In genomic region chr6:14559754-14560527, GRCh38 we compare ENCODE assay signal across 25 cellular contexts.
DNase-seq lines count a peak whose midpoint lies in the region; ATAC-seq, FAIRE-seq and TF ChIP-seq lines count a peak whose summit lies in the region.
"Had no signal": no experiment of that assay in that cellular context is flagged by ENCODE, and none has a peak within 500 bp of the region (broad histone marks: within the 10 kb centered on the region; RNA-seq: fewer than 3 reads in every experiment).

No MANE protein-coding gene starts in this region.

- TF ChIP-seq RAD21 in liver (IDR thresholded peaks at IDR 0.05), result peak; percentile 63 to 64
- no peak for TF ChIP-seq RAD21 in HepG2 (CRISPR knock-in tag; IDR thresholded peaks at IDR 0.05)

- H3K4me3 Mint-ChIP-seq in activated CD4-positive, alpha-beta memory T cell treated with anti-CD3 and anti-CD28 coated beads, Interleukin-2, amount 10 ng/mL, durations not matched to agents 7 days and 5 days, result no peak overlapping the region
- H3K4me3 Mint-ChIP-seq: activated CD4-positive, alpha-beta T cell treated with anti-CD3 and anti-CD28 coated beads, Interleukin-2, amount 10 ng/mL, durations not matched to agents 7 days and 5 days had no signal

- TF ChIP-seq POLR2A in HepG2 (IDR thresholded peaks at IDR 0.05; ENCODE audit: insufficient read depth in 1 of 2, low read depth in 2 of 2, low read length in 2 of 2) (no peak), right lobe of liver (IDR thresholded peaks at IDR 0.05) (no peak)

- 43% methylated on average over 3 of the region's 3 CpGs for WGBS in liver
- 0% methylated on average over 3 of the region's 3 CpGs for WGBS in HepG2 (ENCODE audit: low lambda C conversion rate)
- 9% methylated on average over 3 of the region's 3 CpGs for WGBS in right lobe of liver (ENCODE audit: insufficient coverage, low coverage, low lambda C conversion rate, missing lambda C conversion rate)

- intact Hi-C loops in HepG2 (cut with micrococcal nuclease; ENCODE audit: unreplicated experiment), result no loop called here
- intact Hi-C loops in right lobe of liver (cut with DNase I), result no loop called here

- no peaks in the 10 kb centered on the region for H3K27me3 Mint-ChIP-seq in activated CD4-positive, alpha-beta memory T cell treated with anti-CD3 and anti-CD28 coated beads, Interleukin-2, amount 10 ng/mL, durations not matched to agents 7 days and 5 days
- H3K27me3 Mint-ChIP-seq: activated CD4-positive, alpha-beta T cell treated with anti-CD3 and anti-CD28 coated beads, Interleukin-2, amount 10 ng/mL, durations not matched to agents 7 days and 5 days had no signal

- DNase-seq in HepG2 (ENCODE audit: low spot score) (no peak), fibroblast of mammary gland (ENCODE audit: low read depth) (peak; percentile 75), right lobe of liver (no peak), cortex of kidney (lab: John Stamatoyannopoulos, UW) (no peak)
- no peak for DNase-seq in activated CD4-positive, alpha-beta memory T cell treated with anti-CD3 and anti-CD28 coated beads, Interleukin-2, amount 10 ng/mL, durations not matched to agents 7 days and 5 days
- DNase-seq in activated CD4-positive, alpha-beta T cell treated with anti-CD3 and anti-CD28 coated beads, Interleukin-2, amount 50 U/mL, for 48 hours, result no peak
- DNase-seq: activated CD4-positive, alpha-beta T cell treated with anti-CD3 and anti-CD28 coated beads, Interleukin-2, amount 10 ng/mL, durations not matched to agents 7 days and 5 days; activated CD8-positive, alpha-beta memory T cell treated with anti-CD3 and anti-CD28 coated beads, Interleukin-2, amount 50 U/mL, for 48 hours; activated effector memory CD4-positive, alpha-beta T cell treated with anti-CD3 and anti-CD28 coated beads, Interleukin-2, amount 50 U/mL, for 16 hours; brain microvascular endothelial cell; colonic mucosa; foreskin melanocyte; KG1; NCI-H1694 treated with DMSO at 0.1 percent for 48 hours; NCI-H2227 treated with DMSO at 0.1 percent for 48 hours; occipital lobe; substantia nigra; uterus had no signal

- H3K79me2 ChIP-seq in HepG2 (ENCODE audit: insufficient read depth, low read length), result no peaks in the 10 kb centered on the region

- H3K27me3 ChIP-seq in liver (ENCODE audit: control insufficient read depth in 4 of 4, insufficient read depth in 4 of 4, low read length in 3 of 4), result no peaks in the 10 kb centered on the region
- H3K27me3 ChIP-seq in HepG2 (ENCODE audit: control insufficient read depth in 1 of 2, insufficient read depth in 2 of 2, low read length in 2 of 2), result no peaks in the 10 kb centered on the region
- no peaks in the 10 kb centered on the region for H3K27me3 ChIP-seq in right lobe of liver
- H3K27me3 ChIP-seq: BLaER1 treated with 17β-estradiol and CSF1 and Interleukin-3, amounts not matched to agents 10 nM and 100 nM; brain microvascular endothelial cell; colonic mucosa; SJSA1; uterus had no signal

- no peaks in the 10 kb centered on the region for H3K36me3 ChIP-seq in liver (ENCODE audit: control insufficient read depth in 4 of 4, insufficient read depth in 3 of 4, low read depth in 1 of 4, low read length in 3 of 4)
- no peaks in the 10 kb centered on the region for H3K36me3 ChIP-seq in HepG2 (replicated peaks in 1 of 2; ENCODE audit: control insufficient read depth in 1 of 2, insufficient read depth in 2 of 2, low read length in 2 of 2)
- H3K36me3 ChIP-seq in right lobe of liver, result no peaks in the 10 kb centered on the region
- H3K36me3 ChIP-seq: BLaER1 treated with 17β-estradiol and CSF1 and Interleukin-3, amounts not matched to agents 10 nM and 100 nM; brain microvascular endothelial cell; colonic mucosa; SJSA1; uterus had no signal

- no peak for TF ChIP-seq EP300 in HepG2 (IDR thresholded peaks at IDR 0.05; ENCODE audit: low read depth in 2 of 2, low read length in 2 of 2)
- TF ChIP-seq EP300 in HepG2 (CRISPR knock-in tag; IDR thresholded peaks at IDR 0.05; ENCODE audit: borderline replicate concordance), result no peak

- peaks cover 14% of the 10 kb centered on the region for H3K9me3 Mint-ChIP-seq in activated CD4-positive, alpha-beta memory T cell treated with anti-CD3 and anti-CD28 coated beads, Interleukin-2, amount 10 ng/mL, durations not matched to agents 7 days and 5 days

- in situ Hi-C loops in HepG2 (cut with HindIII; ENCODE audit: extremely low pct_ligation_motif_present, low pct_unique_long_range_greater_than_20kb), result no loop called here

- ATAC-seq in HepG2 (no peak), right lobe of liver (peak; percentile 92 to 98 (median 96)), GM18870 (IDR thresholded peaks at IDR 0.05; ENCODE audit: unreplicated experiment) (no peak)

- H3K4me1 Mint-ChIP-seq in activated CD4-positive, alpha-beta memory T cell treated with anti-CD3 and anti-CD28 coated beads, Interleukin-2, amount 10 ng/mL, durations not matched to agents 7 days and 5 days, result no peaks in the 10 kb centered on the region
- H3K4me1 Mint-ChIP-seq: activated CD4-positive, alpha-beta T cell treated with anti-CD3 and anti-CD28 coated beads, Interleukin-2, amount 10 ng/mL, durations not matched to agents 7 days and 5 days had no signal

- POLR2A ChIA-PET in HepG2 (lab: Yijun Ruan, JAX), result no interaction called here
- POLR2A ChIA-PET in activated CD4-positive, alpha-beta memory T cell treated with anti-CD3 and anti-CD28 coated beads, Interleukin-2, amount 10 ng/mL, durations not matched to agents 7 days and 5 days (lab: Charles Lee), result no interaction called here

- BruUV-seq in HepG2 (replicated peaks; lab: Mats Ljungman, UMichigan), result no TSS peak

- H3K27ac Mint-ChIP-seq in activated CD4-positive, alpha-beta memory T cell treated with anti-CD3 and anti-CD28 coated beads, Interleukin-2, amount 10 ng/mL, durations not matched to agents 7 days and 5 days, result no peak overlapping the region
- H3K27ac Mint-ChIP-seq: activated CD4-positive, alpha-beta T cell treated with anti-CD3 and anti-CD28 coated beads, Interleukin-2, amount 10 ng/mL, durations not matched to agents 7 days and 5 days had no signal

- H3K27ac ChIP-seq in liver (ENCODE audit: low read depth in 1 of 2, low read length in 2 of 2) (no peak overlapping the region), HepG2 (ENCODE audit: extremely low read length, insufficient read depth, low read length) (no peak overlapping the region), right lobe of liver (peak overlapping the region in 1 of 3 donors; percentile 35)
- H3K27ac ChIP-seq: BLaER1 treated with 17β-estradiol and CSF1 and Interleukin-3, amounts not matched to agents 10 nM and 100 nM; brain microvascular endothelial cell; colonic mucosa; SJSA1; uterus had no signal

- CTCF ChIA-PET in HepG2 (lab: Yijun Ruan, JAX; ENCODE audit: low intra/inter-chr PET ratio, low total read pairs), result no interaction called here
- CTCF ChIA-PET in activated CD4-positive, alpha-beta memory T cell treated with anti-CD3 and anti-CD28 coated beads, Interleukin-2, amount 10 ng/mL, durations not matched to agents 7 days and 5 days (lab: Charles Lee), result no interaction called here

- H3K9me3 ChIP-seq in liver (ENCODE audit: control insufficient read depth in 4 of 4, low read length in 3 of 4) (no peaks in the 10 kb centered on the region), HepG2 (ENCODE audit: low read length) (no peaks in the 10 kb centered on the region), right lobe of liver (no peaks in the 10 kb centered on the region)
- H3K9me3 ChIP-seq: colonic mucosa, uterus had no signal

- H3K4me1 ChIP-seq in liver (ENCODE audit: control insufficient read depth in 4 of 4, insufficient read depth in 4 of 4, low read length in 3 of 4) (peaks cover 6 to 16% (median 14%) of the 10 kb centered on the region in 4 donors), HepG2 (ENCODE audit: insufficient read depth, low read length) (no peaks in the 10 kb centered on the region), right lobe of liver (peaks cover 0 to 19% (median 8%) of the 10 kb centered on the region in 4 donors)
- H3K4me1 ChIP-seq: BLaER1 treated with 17β-estradiol and CSF1 and Interleukin-3, amounts not matched to agents 10 nM and 100 nM; colonic mucosa; SJSA1; uterus had no signal

- no peaks in the 10 kb centered on the region for H4K20me1 ChIP-seq in HepG2 (ENCODE audit: insufficient read depth, low read length)
- H4K20me1 ChIP-seq: BLaER1 treated with 17β-estradiol and CSF1 and Interleukin-3, amounts not matched to agents 10 nM and 100 nM had no signal

- no peak for TF ChIP-seq CTCF in liver (IDR thresholded peaks at IDR 0.05; ENCODE audit: low read depth, low read length, missing input control)
- TF ChIP-seq CTCF in HepG2 (CRISPR knock-in tag; IDR thresholded peaks at IDR 0.05), result no peak
- no peak for TF ChIP-seq CTCF in fibroblast of mammary gland (conservative IDR thresholded peaks at IDR 0.05; ENCODE audit: control insufficient read depth, insufficient read depth, low read depth, low read length)
- TF ChIP-seq CTCF in right lobe of liver (IDR thresholded peaks at IDR 0.05), result no peak

- H2AFZ ChIP-seq in HepG2 (ENCODE audit: low read length), result no peak overlapping the region

- FAIRE-seq in HepG2 (lab: Jason Lieb, UNC), result no peak
- FAIRE-seq: A204.1, D721Med, endometrium had no signal

- H3K9ac ChIP-seq in liver (ENCODE audit: low read depth in 1 of 2, low read length in 2 of 2), result no peak overlapping the region
- no peak overlapping the region for H3K9ac ChIP-seq in HepG2 (ENCODE audit: insufficient read depth, low read depth, low read length)
- H3K9ac ChIP-seq: BLaER1 treated with 17β-estradiol and CSF1 and Interleukin-3, amounts not matched to agents 10 nM and 100 nM had no signal

- H3K4me2 ChIP-seq in HepG2 (ENCODE audit: low read depth, low read length), result no peak overlapping the region
- H3K4me2 ChIP-seq: BLaER1 treated with 17β-estradiol and CSF1 and Interleukin-3, amounts not matched to agents 10 nM and 100 nM had no signal

- H3K4me3 ChIP-seq in liver (ENCODE audit: low read depth in 1 of 3, low read length in 3 of 3), result no peak overlapping the region
- no peak overlapping the region for H3K4me3 ChIP-seq in HepG2 (replicated peaks in 1 of 3; ENCODE audit: insufficient read depth in 1 of 3, low read depth in 2 of 3, low read length in 3 of 3)
- H3K4me3 ChIP-seq in fibroblast of mammary gland (ENCODE audit: control insufficient read depth, low read depth, low read length), result no peak overlapping the region
- no peak overlapping the region for H3K4me3 ChIP-seq in right lobe of liver
- H3K4me3 ChIP-seq: BLaER1 treated with 17β-estradiol and CSF1 and Interleukin-3, amounts not matched to agents 10 nM and 100 nM; colonic mucosa; SJSA1; uterus had no signal

- H3K36me3 Mint-ChIP-seq in activated CD4-positive, alpha-beta memory T cell treated with anti-CD3 and anti-CD28 coated beads, Interleukin-2, amount 10 ng/mL, durations not matched to agents 7 days and 5 days (ENCODE audit: low read depth), result no peaks in the 10 kb centered on the region

TF ChIP-seq in liver, 16 proteins besides CTCF, POLR2A, EP300 and RAD21 (continues in another document):
- TF ChIP-seq GABPA (IDR thresholded peaks at IDR 0.05 in 1 of 2, conservative IDR thresholded peaks at IDR 0.05 in 1 of 2) (no peak), JUND (IDR thresholded peaks at IDR 0.05) (peak; percentile 85 to 89), HNF4A (conservative IDR thresholded peaks at IDR 0.05) (peak; percentile 88 to 93)

TF ChIP-seq in HepG2, 621 proteins besides CTCF, POLR2A, EP300 and RAD21 (continues in another document):
- TF ChIP-seq SP4 (CRISPR knock-in tag; IDR thresholded peaks at IDR 0.05), result no peak
- no peak for TF ChIP-seq ZBTB8A (CRISPR knock-in tag; IDR thresholded peaks at IDR 0.05; ENCODE audit: borderline replicate concordance, low read depth)
- no peak for TF ChIP-seq ZFP82 (CRISPR knock-in tag; IDR thresholded peaks at IDR 0.05; ENCODE audit: borderline replicate concordance)

Comparison
In these comparisons a context has a peak if more than half of its experiments do, and no peak if none do; other contexts are left out.
1. ATAC-seq: peak in right lobe of liver (4 of 4); none in HepG2 (single experiment) and GM18870 (single experiment).